In the genomic region with DNA sequence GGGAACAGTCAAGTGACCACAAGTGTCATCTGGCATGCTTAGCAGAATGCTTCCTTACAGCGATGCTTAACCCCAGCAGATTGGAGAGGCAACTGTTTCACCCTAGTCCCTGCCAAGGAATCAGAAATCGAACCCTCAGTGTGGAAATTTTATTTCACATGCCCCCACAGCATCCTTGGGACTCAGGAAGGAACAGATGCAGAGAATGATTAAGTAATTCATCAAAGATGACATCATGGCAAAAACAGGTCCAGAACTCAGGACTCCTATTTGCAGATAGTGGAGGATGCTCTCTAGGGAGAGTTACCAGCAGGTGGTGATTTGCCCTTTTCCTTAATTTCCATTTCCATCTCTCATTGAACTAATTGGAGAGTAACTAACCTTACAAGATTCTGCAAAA, we compare ENCODE assay signal across 24 cellular contexts.
"Had no signal": no experiment of that assay in that cellular context is flagged by ENCODE, and none has a peak within 500 bp of the region (broad histone marks: within the 10 kb centered on the region; RNA-seq: fewer than 3 reads in every experiment).

No MANE protein-coding gene starts in this region.

- H3K27me3 ChIP-seq: hepatocyte, neural progenitor cell, ovary, tibial nerve had no signal

- H3K36me3 Mint-ChIP-seq: memory B cell; mesothelial cell of epicardium; natural killer cell treated with Interleukin-12 subunit alpha and Interleukin-12 subunit beta and Interleukin-15 and Interleukin-18, amount 100 ng/mL, for 72 hours; neural progenitor cell; stimulated activated effector memory CD8-positive, alpha-beta T cell treated with anti-CD3 and anti-CD28 coated beads, Interleukin-12 subunit alpha, Interleukin-12 subunit beta, amount 100 ng/mL, for 72 hours had no signal

- H3K4me1 Mint-ChIP-seq: endodermal cell; memory B cell; stimulated activated effector memory CD8-positive, alpha-beta T cell treated with anti-CD3 and anti-CD28 coated beads, Interleukin-12 subunit alpha, Interleukin-12 subunit beta, amount 100 ng/mL, for 72 hours had no signal

- H3K4me3 Mint-ChIP-seq: endodermal cell; memory B cell; mesothelial cell of epicardium; natural killer cell treated with Interleukin-12 subunit alpha and Interleukin-12 subunit beta and Interleukin-15 and Interleukin-18, amount 100 ng/mL, for 72 hours; neural progenitor cell; stimulated activated effector memory CD8-positive, alpha-beta T cell treated with anti-CD3 and anti-CD28 coated beads, Interleukin-12 subunit alpha, Interleukin-12 subunit beta, amount 100 ng/mL, for 72 hours had no signal

- H3K4me3 ChIP-seq: coronary artery, hepatocyte, left ventricle myocardium inferior, lower lobe of right lung, neural progenitor cell, ovary, tibial nerve had no signal

- DNase-seq: effector CD4-positive, alpha-beta T cell; endodermal cell; erythroblast; foreskin keratinocyte; head of caudate nucleus; kidney; left cardiac atrium; left ventricle myocardium inferior; lower lobe of right lung; nucleus accumbens; ovary; right cardiac atrium; stimulated activated CD4-positive, alpha-beta T cell treated with anti-CD3 and anti-CD28 coated beads, Interleukin-4, amount 100 ng/mL, for 1 hour; stimulated activated CD8-positive, alpha-beta memory T cell treated with anti-CD3 and anti-CD28 coated beads, Interleukin-4, amount 100 ng/mL, for 48 hours; stimulated activated naive CD8-positive, alpha-beta T cell treated with anti-CD3 and anti-CD28 coated beads, Interleukin-15, Interleukin-2, amounts not matched to agents 100 U/mL and 50 U/mL, for 24 hours had no signal

- H3K9me3 ChIP-seq: left ventricle myocardium inferior, lower lobe of right lung, ovary, tibial nerve had no signal

- H3K9me3 Mint-ChIP-seq: endodermal cell; memory B cell; mesothelial cell of epicardium; natural killer cell treated with Interleukin-12 subunit alpha and Interleukin-12 subunit beta and Interleukin-15 and Interleukin-18, amount 100 ng/mL, for 72 hours; neural progenitor cell; stimulated activated effector memory CD8-positive, alpha-beta T cell treated with anti-CD3 and anti-CD28 coated beads, Interleukin-12 subunit alpha, Interleukin-12 subunit beta, amount 100 ng/mL, for 72 hours had no signal

- H3K4me2 ChIP-seq: hepatocyte, neural progenitor cell had no signal

- H3K79me2 ChIP-seq: hepatocyte had no signal

- H3K36me3 ChIP-seq: left ventricle myocardium inferior, lower lobe of right lung, neural progenitor cell, ovary, tibial nerve had no signal

- H3K9ac ChIP-seq: neural progenitor cell had no signal

- H3K27ac ChIP-seq: coronary artery, foreskin keratinocyte, hepatocyte, left ventricle myocardium inferior, lower lobe of right lung, neural progenitor cell, ovary, tibial nerve had no signal

- H3K4me1 ChIP-seq: left ventricle myocardium inferior, lower lobe of right lung, tibial nerve had no signal

- H3K27ac Mint-ChIP-seq: endodermal cell; memory B cell; mesothelial cell of epicardium; natural killer cell treated with Interleukin-12 subunit alpha and Interleukin-12 subunit beta and Interleukin-15 and Interleukin-18, amount 100 ng/mL, for 72 hours; neural progenitor cell; progenitor cell of endocrine pancreas; stimulated activated effector memory CD8-positive, alpha-beta T cell treated with anti-CD3 and anti-CD28 coated beads, Interleukin-12 subunit alpha, Interleukin-12 subunit beta, amount 100 ng/mL, for 72 hours had no signal

- H2AFZ ChIP-seq: hepatocyte, neural progenitor cell had no signal
